ENCODE assay signal across 1 cellular context in genomic region chr1:155128755-155129473, GRCh38.
TF ChIP-seq lines count a peak whose summit lies in the region.

No MANE protein-coding gene starts in this region.

TF ChIP-seq in GM23338, 12 proteins besides CTCF, POLR2A, EP300 and RAD21 (continued from another document):
- TF ChIP-seq STAT1 (IDR thresholded peaks at IDR 0.05; ENCODE audit: unreplicated experiment) (no peak), EZH2 (IDR thresholded peaks at IDR 0.05; ENCODE audit: low read depth, unreplicated experiment) (no peak), POLR2AphosphoS5 (IDR thresholded peaks at IDR 0.05; ENCODE audit: low read depth) (no peak), NANOG (IDR thresholded peaks at IDR 0.05; ENCODE audit: borderline replicate concordance) (no peak)
- TF ChIP-seq, protein P1, sequence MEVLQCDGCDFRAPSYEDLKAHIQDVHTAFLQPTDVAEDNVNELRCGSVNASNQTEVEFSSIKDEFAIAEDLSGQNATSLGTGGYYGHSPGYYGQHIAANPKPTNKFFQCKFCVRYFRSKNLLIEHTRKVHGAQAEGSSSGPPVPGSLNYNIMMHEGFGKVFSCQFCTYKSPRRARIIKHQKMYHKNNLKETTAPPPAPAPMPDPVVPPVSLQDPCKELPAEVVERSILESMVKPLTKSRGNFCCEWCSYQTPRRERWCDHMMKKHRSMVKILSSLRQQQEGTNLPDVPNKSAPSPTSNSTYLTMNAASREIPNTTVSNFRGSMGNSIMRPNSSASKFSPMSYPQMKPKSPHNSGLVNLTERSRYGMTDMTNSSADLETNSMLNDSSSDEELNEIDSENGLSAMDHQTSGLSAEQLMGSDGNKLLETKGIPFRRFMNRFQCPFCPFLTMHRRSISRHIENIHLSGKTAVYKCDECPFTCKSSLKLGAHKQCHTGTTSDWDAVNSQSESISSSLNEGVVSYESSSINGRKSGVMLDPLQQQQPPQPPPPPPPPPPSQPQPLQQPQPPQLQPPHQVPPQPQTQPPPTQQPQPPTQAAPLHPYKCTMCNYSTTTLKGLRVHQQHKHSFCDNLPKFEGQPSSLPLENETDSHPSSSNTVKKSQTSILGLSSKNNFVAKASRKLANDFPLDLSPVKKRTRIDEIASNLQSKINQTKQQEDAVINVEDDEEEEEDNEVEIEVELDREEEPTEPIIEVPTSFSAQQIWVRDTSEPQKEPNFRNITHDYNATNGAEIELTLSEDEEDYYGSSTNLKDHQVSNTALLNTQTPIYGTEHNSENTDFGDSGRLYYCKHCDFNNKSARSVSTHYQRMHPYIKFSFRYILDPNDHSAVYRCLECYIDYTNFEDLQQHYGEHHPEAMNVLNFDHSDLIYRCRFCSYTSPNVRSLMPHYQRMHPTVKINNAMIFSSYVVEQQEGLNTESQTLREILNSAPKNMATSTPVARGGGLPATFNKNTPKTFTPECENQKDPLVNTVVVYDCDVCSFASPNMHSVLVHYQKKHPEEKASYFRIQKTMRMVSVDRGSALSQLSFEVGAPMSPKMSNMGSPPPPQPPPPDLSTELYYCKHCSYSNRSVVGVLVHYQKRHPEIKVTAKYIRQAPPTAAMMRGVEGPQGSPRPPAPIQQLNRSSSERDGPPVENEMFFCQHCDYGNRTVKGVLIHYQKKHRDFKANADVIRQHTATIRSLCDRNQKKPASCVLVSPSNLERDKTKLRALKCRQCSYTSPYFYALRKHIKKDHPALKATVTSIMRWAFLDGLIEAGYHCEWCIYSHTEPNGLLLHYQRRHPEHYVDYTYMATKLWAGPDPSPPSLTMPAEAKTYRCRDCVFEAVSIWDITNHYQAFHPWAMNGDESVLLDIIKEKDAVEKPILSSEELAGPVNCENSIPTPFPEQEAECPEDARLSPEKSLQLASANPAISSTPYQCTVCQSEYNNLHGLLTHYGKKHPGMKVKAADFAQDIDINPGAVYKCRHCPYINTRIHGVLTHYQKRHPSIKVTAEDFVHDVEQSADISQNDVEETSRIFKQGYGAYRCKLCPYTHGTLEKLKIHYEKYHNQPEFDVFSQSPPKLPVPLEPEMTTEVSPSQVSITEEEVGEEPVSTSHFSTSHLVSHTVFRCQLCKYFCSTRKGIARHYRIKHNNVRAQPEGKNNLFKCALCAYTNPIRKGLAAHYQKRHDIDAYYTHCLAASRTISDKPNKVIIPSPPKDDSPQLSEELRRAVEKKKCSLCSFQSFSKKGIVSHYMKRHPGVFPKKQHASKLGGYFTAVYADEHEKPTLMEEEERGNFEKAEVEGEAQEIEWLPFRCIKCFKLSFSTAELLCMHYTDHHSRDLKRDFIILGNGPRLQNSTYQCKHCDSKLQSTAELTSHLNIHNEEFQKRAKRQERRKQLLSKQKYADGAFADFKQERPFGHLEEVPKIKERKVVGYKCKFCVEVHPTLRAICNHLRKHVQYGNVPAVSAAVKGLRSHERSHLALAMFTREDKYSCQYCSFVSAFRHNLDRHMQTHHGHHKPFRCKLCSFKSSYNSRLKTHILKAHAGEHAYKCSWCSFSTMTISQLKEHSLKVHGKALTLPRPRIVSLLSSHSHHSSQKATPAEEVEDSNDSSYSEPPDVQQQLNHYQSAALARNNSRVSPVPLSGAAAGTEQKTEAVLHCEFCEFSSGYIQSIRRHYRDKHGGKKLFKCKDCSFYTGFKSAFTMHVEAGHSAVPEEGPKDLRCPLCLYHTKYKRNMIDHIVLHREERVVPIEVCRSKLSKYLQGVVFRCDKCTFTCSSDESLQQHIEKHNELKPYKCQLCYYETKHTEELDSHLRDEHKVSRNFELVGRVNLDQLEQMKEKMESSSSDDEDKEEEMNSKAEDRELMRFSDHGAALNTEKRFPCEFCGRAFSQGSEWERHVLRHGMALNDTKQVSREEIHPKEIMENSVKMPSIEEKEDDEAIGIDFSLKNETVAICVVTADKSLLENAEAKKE (CRISPR knock-in tag; IDR thresholded peaks at IDR 0.05), result no peak
